ENCODE assay signal across 15 cellular contexts in the genomic region with DNA sequence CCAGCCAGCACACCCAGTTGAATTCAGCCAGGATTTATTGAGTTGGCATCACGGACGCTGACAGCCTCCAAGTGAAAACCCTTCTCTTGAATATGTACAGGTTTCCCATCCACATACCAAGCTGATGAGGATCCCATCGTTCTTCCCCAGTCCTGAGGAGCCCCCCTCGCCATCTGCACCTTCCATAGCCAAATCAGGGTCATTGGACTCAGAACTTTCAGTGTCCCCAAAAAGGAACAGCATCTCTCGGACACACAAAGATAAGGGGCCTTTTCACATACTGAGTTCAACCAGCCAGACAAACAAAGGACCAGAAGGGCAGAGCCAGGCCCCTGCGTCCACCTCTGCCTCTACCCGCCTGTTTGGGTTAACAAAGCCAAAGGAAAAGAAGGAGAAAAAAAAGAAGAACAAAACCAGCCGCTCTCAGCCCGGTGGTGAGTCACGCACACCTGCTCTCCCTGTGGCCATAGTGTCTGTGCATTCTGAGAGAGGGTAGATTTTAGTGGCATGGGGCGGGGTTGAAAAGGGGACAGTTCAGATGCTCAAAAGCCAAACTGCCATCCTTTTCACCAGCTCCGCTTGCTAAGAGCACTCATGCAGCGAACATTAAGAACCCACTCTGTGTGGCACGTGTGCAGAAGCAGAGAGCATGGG.
DNase-seq lines count a peak whose midpoint lies in the region; ATAC-seq and TF ChIP-seq lines count a peak whose summit lies in the region.
"Had no signal": no experiment of that assay in that cellular context is flagged by ENCODE, and none has a peak within 500 bp of the region (broad histone marks: within the 10 kb centered on the region; RNA-seq: fewer than 3 reads in every experiment).

No MANE protein-coding gene starts in this region.

- H3K4me1 Mint-ChIP-seq in nephron, result peaks cover 57% of the 10 kb centered on the region

- POLR2A ChIA-PET in GM10248 (lab: Yijun Ruan, JAX), result no interaction called here

- H3K9me3 ChIP-seq in RWPE2 (ENCODE audit: severe bottlenecking), result no peaks in the 10 kb centered on the region
- H3K9me3 ChIP-seq: A549, ascending aorta, Caco-2, ovary, thyroid gland had no signal

- no peak overlapping the region for H3K27ac ChIP-seq in RWPE2 (ENCODE audit: poor library complexity, severe bottlenecking)
- H3K27ac ChIP-seq: A549, ovary, thyroid gland had no signal

- no peak overlapping the region for H3K4me3 ChIP-seq in RWPE2 (ENCODE audit: severe bottlenecking)
- H3K4me3 ChIP-seq: A549, ascending aorta, ovary, thyroid gland had no signal

- no peaks in the 10 kb centered on the region for H3K9me3 Mint-ChIP-seq in nephron

- no peaks in the 10 kb centered on the region for H3K27me3 ChIP-seq in RWPE2 (ENCODE audit: insufficient read depth, poor library complexity, severe bottlenecking)
- H3K27me3 ChIP-seq: ascending aorta, ovary, thyroid gland had no signal

- peaks cover 97% of the 10 kb centered on the region for H3K36me3 Mint-ChIP-seq in nephron (ENCODE audit: low read depth)

- no peaks in the 10 kb centered on the region for H3K27me3 Mint-ChIP-seq in nephron (ENCODE audit: low read depth)

- DNase-seq in NCI-H2171 treated with DMSO at 0.1 percent for 48 hours (lab: John Stamatoyannopoulos, UW) (peak; percentile 24), NCI-H2171 (lab: John Stamatoyannopoulos, UW) (no peak), DMS153 treated with DMSO at 0.1 percent for 48 hours (lab: John Stamatoyannopoulos, UW; ENCODE audit: unreplicated experiment) (peak; percentile 58), RWPE2 (ENCODE audit: low spot score) (peak; percentile 49), NCI-H1694 treated with DMSO at 0.1 percent for 48 hours (lab: John Stamatoyannopoulos, UW) (no peak), NCI-H69 (lab: John Stamatoyannopoulos, UW) (no peak), GM10248 (ENCODE audit: extremely low spot score) (no peak)
- DNase-seq: Caco-2, NCI-H748 treated with DMSO at 0.1 percent for 48 hours, RPMI8226, thyroid gland had no signal

- no peak for TF ChIP-seq CTCF in RWPE2 (IDR thresholded peaks at IDR 0.05; ENCODE audit: poor library complexity, severe bottlenecking)
- no peak for TF ChIP-seq CTCF in nephron (IDR thresholded peaks at IDR 0.05; ENCODE audit: unreplicated experiment in 3 of 3)
- TF ChIP-seq CTCF in GM10248 (IDR thresholded peaks at IDR 0.05; ENCODE audit: control extremely low read depth, extremely low read depth, low read depth, missing control alignments), result no peak

- no peak overlapping the region for H3K4me3 Mint-ChIP-seq in nephron

- peak overlapping the region in 2 of 3 experiments; percentile 40 to 45 for H3K27ac Mint-ChIP-seq in nephron

- peaks cover 74% of the 10 kb centered on the region for H3K36me3 ChIP-seq in RWPE2 (ENCODE audit: low read depth)
- H3K36me3 ChIP-seq: ovary had no signal

- ATAC-seq in RWPE2 (ENCODE audit: low read depth), result no peak
- ATAC-seq: A549 had no signal

- CTCF ChIA-PET in GM10248 (lab: Yijun Ruan, JAX), result interaction anchor here (0.9 to 5.2 kb wide), 3 partner anchors 8 to 14 kb away, joined by 3 to 30 read pairs (median 4); no protein-coding TSS in a partner anchor

- H3K4me1 ChIP-seq in RWPE2 (ENCODE audit: insufficient read depth, poor library complexity, severe bottlenecking), result no peaks in the 10 kb centered on the region
- H3K4me1 ChIP-seq: A549, Caco-2, thyroid gland had no signal

Comparison
In these comparisons a context has a peak if more than half of its experiments do, and no peak if none do; other contexts are left out.
1. DNase-seq: peak in NCI-H2171 treated with DMSO at 0.1 percent for 48 hours (single experiment), DMS153 treated with DMSO at 0.1 percent for 48 hours (single experiment) and RWPE2 (single experiment); none in NCI-H2171 (single experiment), NCI-H1694 treated with DMSO at 0.1 percent for 48 hours (single experiment), NCI-H69 (single experiment) and GM10248 (single experiment).